In the genomic region with DNA sequence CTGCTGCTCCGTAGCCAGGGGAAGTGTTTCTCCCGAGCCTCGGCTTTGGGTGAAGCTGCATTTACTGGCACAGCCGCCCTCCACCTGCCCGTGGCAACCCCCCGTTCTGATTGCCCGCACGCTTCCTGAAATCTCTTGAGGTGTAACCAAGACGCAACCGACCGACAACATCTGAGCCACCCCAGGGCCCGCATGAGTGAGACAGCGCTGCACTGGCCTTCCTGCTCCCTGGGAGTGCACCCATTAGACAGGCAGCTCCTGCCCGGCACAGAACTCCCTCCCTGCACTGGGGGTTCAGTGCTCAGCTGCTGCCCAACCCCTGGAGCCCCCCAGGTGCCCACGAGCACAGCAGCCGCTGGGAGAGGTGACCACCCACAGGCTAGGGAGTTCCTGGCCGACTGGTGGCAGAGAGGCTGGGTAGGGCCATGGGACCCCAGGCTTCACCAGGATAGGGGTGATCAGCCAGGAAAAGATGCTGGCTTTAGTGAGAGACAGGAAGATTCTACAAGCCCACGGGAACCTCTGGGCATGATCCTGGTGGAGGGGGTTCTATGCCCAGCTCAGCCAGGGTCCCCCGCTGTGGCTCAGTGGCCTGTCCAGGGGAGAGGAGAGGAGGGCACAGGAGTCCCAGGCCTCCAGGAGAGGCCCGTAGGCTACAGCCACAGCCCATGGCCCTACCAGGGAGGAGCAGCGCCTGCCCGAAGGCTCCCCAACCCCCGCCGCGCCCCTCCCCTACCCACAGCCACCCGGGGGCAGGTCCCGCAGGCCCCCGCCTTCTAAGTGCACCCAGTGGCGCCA, we compare ENCODE assay signal across 1 cellular context.
TF ChIP-seq lines count a peak whose summit lies in the region.

No MANE protein-coding gene starts in this region.

TF ChIP-seq in H1, 55 proteins besides CTCF, POLR2A, EP300 and RAD21:
- TF ChIP-seq ATF3 (IDR thresholded peaks at IDR 0.05; ENCODE audit: insufficient read depth, low read depth, low read length): no peak
- peak; percentile 10 for TF ChIP-seq ASH2L (IDR thresholded peaks at IDR 0.05; ENCODE audit: low read length)
